ENCODE assay signal across 19 cellular contexts in the genomic region with DNA sequence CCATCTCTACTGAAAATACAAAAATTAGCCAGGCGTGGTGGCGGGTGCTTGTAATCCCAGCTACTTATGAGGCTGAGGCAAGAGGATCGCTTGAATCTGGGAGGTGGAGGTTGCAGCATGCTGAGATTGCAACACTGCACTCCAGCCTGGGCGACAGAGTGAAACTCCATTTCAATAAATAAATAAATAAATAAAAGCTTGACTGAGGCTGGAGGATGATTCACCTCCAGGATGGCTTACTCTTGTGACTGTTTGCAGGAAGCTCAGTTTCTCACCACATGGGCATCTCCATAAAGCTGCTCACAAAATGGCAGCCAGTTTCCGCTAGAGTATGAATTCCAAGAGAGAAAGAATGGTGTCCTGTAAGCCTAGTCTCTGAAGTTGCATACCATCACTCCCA.
A peak's percentile ranks its signal among the peaks of the same experiment; 100 is the strongest.
DNase-seq lines count a peak whose midpoint lies in the region; ATAC-seq and TF ChIP-seq lines count a peak whose summit lies in the region.
"Had no signal": no experiment of that assay in that cellular context is flagged by ENCODE, and none has a peak within 500 bp of the region (broad histone marks: within the 10 kb centered on the region; RNA-seq: fewer than 3 reads in every experiment).

No MANE protein-coding gene starts in this region.

- 90% methylated on average over 2 of the region's 5 CpGs for WGBS in mesenchymal stem cell

- no peaks in the 10 kb centered on the region for H3K36me3 Mint-ChIP-seq in activated T-helper 2 cell treated with anti-CD3 and anti-CD28 coated beads, Interferon-gamma antibody, Interleukin-2, Interleukin-4, amounts not matched to agents 10 μg/mL and 5 μg/mL and 100 μg/mL, durations not matched to agents 14 hours and 24 hours and 36 hours (ENCODE audit: low read depth)

- H2AK5ac ChIP-seq in mesenchymal stem cell (ENCODE audit: low read length, severe bottlenecking) = no peak overlapping the region

- no peaks in the 10 kb centered on the region for H3K9me3 ChIP-seq in adipocyte (ENCODE audit: control insufficient read depth, low read length)
- H3K9me3 ChIP-seq in mesenchymal stem cell (ENCODE audit: control insufficient read depth, low read length) = no peaks in the 10 kb centered on the region
- no peaks in the 10 kb centered on the region for H3K9me3 ChIP-seq in left ventricle myocardium inferior (replicated peaks)
- H3K9me3 ChIP-seq: BE2C had no signal

- H2BK5ac ChIP-seq in mesenchymal stem cell (ENCODE audit: low read depth, low read length, poor library complexity, severe bottlenecking) = no peak overlapping the region

- no peak overlapping the region for H2BK120ac ChIP-seq in mesenchymal stem cell (ENCODE audit: low read depth, low read length)

- no peak overlapping the region for H3K4ac ChIP-seq in mesenchymal stem cell (ENCODE audit: low read depth in 1 of 2, low read length in 2 of 2)

- intact Hi-C loops in left ventricle myocardium inferior (cut with micrococcal nuclease) = no loop called here
- intact Hi-C loops in activated T-helper 2 cell treated with anti-CD3 and anti-CD28 coated beads, Interferon-gamma antibody, Interleukin-2, Interleukin-4, amounts not matched to agents 10 μg/mL and 5 μg/mL and 100 μg/mL, durations not matched to agents 14 hours and 24 hours and 36 hours (cut with micrococcal nuclease) = no loop called here

- TF ChIP-seq CTCF in left ventricle myocardium inferior (IDR thresholded peaks at IDR 0.05; ENCODE audit: borderline replicate concordance) = no peak

- H3K18ac ChIP-seq in mesenchymal stem cell (ENCODE audit: low read depth in 1 of 2, low read length in 2 of 2) = no peak overlapping the region

- no peak overlapping the region for H3K14ac ChIP-seq in mesenchymal stem cell (ENCODE audit: low read length in 2 of 2)

- H2AFZ ChIP-seq in mesenchymal stem cell (ENCODE audit: low read depth, low read length) = no peak overlapping the region

- no peaks in the 10 kb centered on the region for H3K36me3 ChIP-seq in adipocyte (ENCODE audit: control insufficient read depth, insufficient read depth, low read length, severe bottlenecking)
- H3K36me3 ChIP-seq in mesenchymal stem cell (ENCODE audit: control insufficient read depth in 1 of 2, insufficient read depth in 2 of 2, low read depth in 1 of 2, low read length in 2 of 2) = no peaks in the 10 kb centered on the region
- H3K36me3 ChIP-seq in left ventricle myocardium inferior = no peaks in the 10 kb centered on the region
- H3K36me3 ChIP-seq: BE2C, SJSA1 had no signal

- ATAC-seq in esophagus mucosa (peak; percentile 56), HG02973 (IDR thresholded peaks at IDR 0.05; ENCODE audit: unreplicated experiment) (no peak)
- ATAC-seq: Right ventricle myocardium inferior had no signal

- DNase-seq in H4 (ENCODE audit: low spot score) (peak; percentile 12), adipocyte (ENCODE audit: low read depth) (no peak), mesenchymal stem cell (peak; percentile 31), left ventricle myocardium inferior (no peak)
- DNase-seq in activated T-helper 2 cell treated with anti-CD3 and anti-CD28 coated beads, Interferon-gamma antibody, Interleukin-2, Interleukin-4, amounts not matched to agents 10 μg/mL and 5 μg/mL and 100 μg/mL, durations not matched to agents 14 hours and 24 hours and 36 hours (ENCODE audit: low spot score) = no peak
- DNase-seq: BE2C, DMS79 treated with DMSO at 0.1 percent for 48 hours, KBM-7, NCI-H1092, NCI-H1436, NCI-H2029, NCI-H345, NCI-H524 treated with DMSO at 0.1 percent for 48 hours, NCI-H82, OCI-M1 had no signal

- H2BK15ac ChIP-seq in mesenchymal stem cell (ENCODE audit: low read depth, poor library complexity, severe bottlenecking) = no peak overlapping the region

- H3K79me1 ChIP-seq in mesenchymal stem cell (replicated peaks; ENCODE audit: low read length, poor library complexity, severe bottlenecking) = no peaks in the 10 kb centered on the region

- peak overlapping the region in 1 of 2 experiments; percentile 54 for H2BK12ac ChIP-seq in mesenchymal stem cell (ENCODE audit: low read length in 2 of 2)

- no peaks in the 10 kb centered on the region for H3K4me1 Mint-ChIP-seq in activated T-helper 2 cell treated with anti-CD3 and anti-CD28 coated beads, Interferon-gamma antibody, Interleukin-2, Interleukin-4, amounts not matched to agents 10 μg/mL and 5 μg/mL and 100 μg/mL, durations not matched to agents 14 hours and 24 hours and 36 hours (ENCODE audit: low read depth)

- H3K27ac ChIP-seq in mesenchymal stem cell (ENCODE audit: low read length, poor library complexity, severe bottlenecking) = no peak overlapping the region
- no peak overlapping the region for H3K27ac ChIP-seq in left ventricle myocardium inferior (replicated peaks)
- H3K27ac ChIP-seq: SJSA1 had no signal

- no peak overlapping the region for H3K4me3 Mint-ChIP-seq in activated T-helper 2 cell treated with anti-CD3 and anti-CD28 coated beads, Interferon-gamma antibody, Interleukin-2, Interleukin-4, amounts not matched to agents 10 μg/mL and 5 μg/mL and 100 μg/mL, durations not matched to agents 14 hours and 24 hours and 36 hours (ENCODE audit: low read depth)

- H3K9ac ChIP-seq in adipocyte (ENCODE audit: low read length) (peak overlapping the region; percentile 41), mesenchymal stem cell (ENCODE audit: low read length) (no peak overlapping the region)

- H3K23ac ChIP-seq in mesenchymal stem cell (ENCODE audit: low read length in 2 of 2) = no peak overlapping the region

- H3K27ac Mint-ChIP-seq in activated T-helper 2 cell treated with anti-CD3 and anti-CD28 coated beads, Interferon-gamma antibody, Interleukin-2, Interleukin-4, amounts not matched to agents 10 μg/mL and 5 μg/mL and 100 μg/mL, durations not matched to agents 14 hours and 24 hours and 36 hours = no peak overlapping the region

- H3K27me3 ChIP-seq in adipocyte (replicated peaks; ENCODE audit: control insufficient read depth, insufficient read depth, low read length) (no peaks in the 10 kb centered on the region), mesenchymal stem cell (ENCODE audit: control insufficient read depth in 1 of 2, insufficient read depth in 1 of 2, low read length in 2 of 2) (no peaks in the 10 kb centered on the region), left ventricle myocardium inferior (ENCODE audit: low read depth) (no peaks in the 10 kb centered on the region)
- H3K27me3 ChIP-seq: BE2C, SJSA1 had no signal

- H3K4me1 ChIP-seq in adipocyte (ENCODE audit: control insufficient read depth, insufficient read depth, low read length) = peaks cover 26% of the 10 kb centered on the region
- peaks cover 9% of the 10 kb centered on the region for H3K4me1 ChIP-seq in mesenchymal stem cell (ENCODE audit: control insufficient read depth, insufficient read depth, low read depth, low read length)
- no peaks in the 10 kb centered on the region for H3K4me1 ChIP-seq in left ventricle myocardium inferior
- H3K4me1 ChIP-seq: SJSA1 had no signal

- no peak overlapping the region for H4K91ac ChIP-seq in mesenchymal stem cell (ENCODE audit: low read length)

- no peaks in the 10 kb centered on the region for H3K9me3 Mint-ChIP-seq in activated T-helper 2 cell treated with anti-CD3 and anti-CD28 coated beads, Interferon-gamma antibody, Interleukin-2, Interleukin-4, amounts not matched to agents 10 μg/mL and 5 μg/mL and 100 μg/mL, durations not matched to agents 14 hours and 24 hours and 36 hours

- H3K4me3 ChIP-seq in adipocyte (ENCODE audit: low read length) (peak overlapping the region; percentile 23), mesenchymal stem cell (ENCODE audit: insufficient read depth in 1 of 2, low read depth in 1 of 2, low read length in 2 of 2) (no peak overlapping the region), left ventricle myocardium inferior (no peak overlapping the region)
- H3K4me3 ChIP-seq: SJSA1 had no signal

- no peak overlapping the region for H3K4me2 ChIP-seq in mesenchymal stem cell (ENCODE audit: low read length, poor library complexity, severe bottlenecking)

- H3K27me3 Mint-ChIP-seq in activated T-helper 2 cell treated with anti-CD3 and anti-CD28 coated beads, Interferon-gamma antibody, Interleukin-2, Interleukin-4, amounts not matched to agents 10 μg/mL and 5 μg/mL and 100 μg/mL, durations not matched to agents 14 hours and 24 hours and 36 hours (ENCODE audit: low read depth) = no peaks in the 10 kb centered on the region

- H4K8ac ChIP-seq in mesenchymal stem cell (ENCODE audit: low read length) = no peak overlapping the region

Comparison
In these comparisons a context has a peak if more than half of its experiments do, and no peak if none do; other contexts are left out.
1. DNase-seq: peak in H4 (single experiment) and mesenchymal stem cell (single experiment); none in adipocyte (single experiment), left ventricle myocardium inferior (single experiment) and activated T-helper 2 cell treated with anti-CD3 and anti-CD28 coated beads, Interferon-gamma antibody, Interleukin-2, Interleukin-4, amounts not matched to agents 10 μg/mL and 5 μg/mL and 100 μg/mL, durations not matched to agents 14 hours and 24 hours and 36 hours (single experiment).